ENCODE assay signal across 19 cellular contexts in genomic region chr10:352476-353235, GRCh38.
DNase-seq lines count a peak whose midpoint lies in the region; ATAC-seq lines count a peak whose summit lies in the region.
"Had no signal": no experiment of that assay in that cellular context is flagged by ENCODE, and none has a peak within 500 bp of the region (broad histone marks: within the 10 kb centered on the region; RNA-seq: fewer than 3 reads in every experiment).

No MANE protein-coding gene starts in this region.

- ATAC-seq in Right ventricle myocardium inferior, result no peak
- no peak for ATAC-seq in right cardiac atrium
- ATAC-seq in activated T-helper 17 cell treated with anti-CD3 and anti-CD28 coated beads, Interleukin-2, amount 50 U/mL, for 72 hours (replicated peaks), result no peak
- no peak for ATAC-seq in aorta (ENCODE audit: low FRiP score)
- ATAC-seq: Panc1, psoas muscle had no signal

- no peaks in the 10 kb centered on the region for H3K4me1 ChIP-seq in right cardiac atrium (ENCODE audit: control insufficient read depth, insufficient read depth, low read length)
- no peaks in the 10 kb centered on the region for H3K4me1 ChIP-seq in aorta (ENCODE audit: control insufficient read depth in 1 of 2, insufficient read depth in 2 of 2, low read length in 2 of 2)
- H3K4me1 ChIP-seq: HAP-1, psoas muscle had no signal

- H3K4me3 Mint-ChIP-seq in activated T-helper 17 cell treated with anti-CD3 and anti-CD28 coated beads, Interleukin-2, amount 50 U/mL, for 72 hours, result peak overlapping the region; percentile 13

- DNase-seq in Right ventricle myocardium inferior (ENCODE audit: missing footprints) (peak; percentile 27), right cardiac atrium (no peak), mesenteric fat pad (ENCODE audit: low spot score) (peak; percentile 65), 8988T (no peak), NCI-H2029 (lab: John Stamatoyannopoulos, UW) (no peak), aorta (no peak)
- DNase-seq: activated CD4-positive, alpha-beta T cell treated with anti-CD3 and anti-CD28 coated beads for 4 hours; DMS 273 treated with DMSO at 0.1 percent for 48 hours; NCI-H1048; NCI-H1694 treated with DMSO at 0.1 percent for 48 hours; NCI-H524 treated with DMSO at 0.1 percent for 48 hours; NK-92 treated with Interleukin-12 subunit alpha and Interleukin-12 subunit beta, amount 100 ng/mL, for 24 hours; psoas muscle; stimulated activated CD4-positive, alpha-beta T cell treated with anti-CD3 and anti-CD28 coated beads, Interleukin-2, amount 100 ng/mL, for 24 hours had no signal

- H3K4me3 ChIP-seq in right cardiac atrium (ENCODE audit: low read length), result no peak overlapping the region
- no peak overlapping the region for H3K4me3 ChIP-seq in aorta (ENCODE audit: low read length in 2 of 2)
- H3K4me3 ChIP-seq: HAP-1, lung, psoas muscle had no signal

- H3K36me3 ChIP-seq in aorta (ENCODE audit: control insufficient read depth in 1 of 2, insufficient read depth in 2 of 2, low read length in 1 of 2), result peaks cover 3 to 10% of the 10 kb centered on the region in 2 donors

- H3K27me3 ChIP-seq in right cardiac atrium (ENCODE audit: control insufficient read depth, insufficient read depth) (no peaks in the 10 kb centered on the region), aorta (ENCODE audit: control insufficient read depth in 1 of 2, insufficient read depth in 2 of 2, low read length in 1 of 2) (no peaks in the 10 kb centered on the region)

- intact Hi-C loops in Right ventricle myocardium inferior (cut with DNase I), result no loop called here
- intact Hi-C loops in right cardiac atrium (cut with DNase I), result no loop called here
- intact Hi-C loops in aorta (cut with DNase I), result no loop called here

- peaks cover 6% of the 10 kb centered on the region for H3K36me3 Mint-ChIP-seq in activated T-helper 17 cell treated with anti-CD3 and anti-CD28 coated beads, Interleukin-2, amount 50 U/mL, for 72 hours (ENCODE audit: low read depth)

- H3K9me3 Mint-ChIP-seq in activated T-helper 17 cell treated with anti-CD3 and anti-CD28 coated beads, Interleukin-2, amount 50 U/mL, for 72 hours, result no peaks in the 10 kb centered on the region

- no peaks in the 10 kb centered on the region for H3K9me3 ChIP-seq in right cardiac atrium (ENCODE audit: control insufficient read depth, low read length)
- H3K9me3 ChIP-seq in aorta (ENCODE audit: control insufficient read depth, low read length), result no peaks in the 10 kb centered on the region
- H3K9me3 ChIP-seq: HAP-1, psoas muscle had no signal

- no peak overlapping the region for H3K27ac Mint-ChIP-seq in activated T-helper 17 cell treated with anti-CD3 and anti-CD28 coated beads, Interleukin-2, amount 50 U/mL, for 72 hours

- 90% methylated on average over 21 of the region's 21 CpGs for WGBS in right cardiac atrium
- 86% methylated on average over 21 of the region's 21 CpGs for whole genome bisulfite sequencing in aorta, 2 donors

- H3K4me1 Mint-ChIP-seq in activated T-helper 17 cell treated with anti-CD3 and anti-CD28 coated beads, Interleukin-2, amount 50 U/mL, for 72 hours, result peaks cover 9% of the 10 kb centered on the region

- no peaks in the 10 kb centered on the region for H3K27me3 Mint-ChIP-seq in activated T-helper 17 cell treated with anti-CD3 and anti-CD28 coated beads, Interleukin-2, amount 50 U/mL, for 72 hours

- H3K27ac ChIP-seq in right cardiac atrium (ENCODE audit: low read length), result no peak overlapping the region
- H3K27ac ChIP-seq in aorta (ENCODE audit: low read depth in 1 of 2, low read length in 2 of 2), result no peak overlapping the region
- H3K27ac ChIP-seq: epithelial cell of prostate, psoas muscle had no signal

Comparison
In these comparisons a context has a peak if more than half of its experiments do, and no peak if none do; other contexts are left out.
1. DNase-seq: peak in Right ventricle myocardium inferior (single experiment) and mesenteric fat pad (single experiment); none in right cardiac atrium (0 of 3), 8988T (single experiment), NCI-H2029 (single experiment) and aorta (0 of 2).